Comparison of ENCODE assay signal across 9 cellular contexts in genomic region chr1:37922767-37923550, GRCh38. TPM values are rescaled to one million over a fixed set of nuclear protein-coding genes. Genes with fewer than 3 reads are reported as not detected.
DNase-seq lines count a peak whose midpoint lies in the region; ATAC-seq and TF ChIP-seq lines count a peak whose summit lies in the region.
"Had no signal": no experiment of that assay in that cellular context is flagged by ENCODE, and none has a peak within 500 bp of the region (broad histone marks: within the 10 kb centered on the region; RNA-seq: fewer than 3 reads in every experiment).

No MANE protein-coding gene starts in this region.

- ATAC-seq in GM21360 (IDR thresholded peaks at IDR 0.05; ENCODE audit: unreplicated experiment): peak; percentile 51
- ATAC-seq in central memory CD8-positive, alpha-beta T cell (replicated peaks; ENCODE audit: extremely low read depth, poor library complexity, severe bottlenecking): no peak

- H3K79me2 ChIP-seq in Loucy (ENCODE audit: insufficient read depth, low read length): peaks cover 82% of the 10 kb centered on the region
- peaks cover 24% of the 10 kb centered on the region for H3K79me2 ChIP-seq in SK-N-SH (ENCODE audit: insufficient read depth)

- TF ChIP-seq RAD21 in SK-N-SH (IDR thresholded peaks at IDR 0.05; ENCODE audit: low read length): no peak

- WGBS in SK-N-SH (ENCODE audit: low lambda C conversion rate): 82% methylated on average over 4 of the region's 4 CpGs

- peak overlapping the region; percentile 6 for H3K27ac Mint-ChIP-seq in central memory CD8-positive, alpha-beta T cell (ENCODE audit: low read depth)
- H3K27ac Mint-ChIP-seq in progenitor cell of endocrine pancreas: no peak overlapping the region

- H2AFZ ChIP-seq in Loucy (ENCODE audit: low read length): no peak overlapping the region
- no peak overlapping the region for H2AFZ ChIP-seq in SK-N-SH (ENCODE audit: low read depth)

- H3F3A ChIP-seq in Loucy (ENCODE audit: low read depth) (peaks cover 28% of the 10 kb centered on the region), SK-N-SH (replicated peaks; ENCODE audit: insufficient read depth) (no peaks in the 10 kb centered on the region)

- H3K4me1 ChIP-seq in Loucy (ENCODE audit: insufficient read depth, low read length, poor library complexity, severe bottlenecking): peaks cover 69% of the 10 kb centered on the region
- H3K4me1 ChIP-seq in SK-N-SH (ENCODE audit: control insufficient read depth in 1 of 2, insufficient read depth in 2 of 2, low read depth in 1 of 2, low read length in 1 of 2): peaks cover 0 to 5% of the 10 kb centered on the region in 2 experiments; a peak in 1 of 4 replicates

- no peak overlapping the region for H3K27ac ChIP-seq in SK-N-SH (ENCODE audit: low read depth in 2 of 2, low read length in 1 of 2)

- H3K4me3 Mint-ChIP-seq in central memory CD8-positive, alpha-beta T cell: no peak overlapping the region
- H3K4me3 Mint-ChIP-seq in progenitor cell of endocrine pancreas (ENCODE audit: low read depth): no peak overlapping the region

- H3K9me2 ChIP-seq in Loucy (replicated peaks; ENCODE audit: low read depth, low read length) (no peaks in the 10 kb centered on the region), SK-N-SH (no peaks in the 10 kb centered on the region)

- H3K36me3 Mint-ChIP-seq in central memory CD8-positive, alpha-beta T cell (ENCODE audit: insufficient read depth): peaks cover 5% of the 10 kb centered on the region
- H3K36me3 Mint-ChIP-seq in progenitor cell of endocrine pancreas (ENCODE audit: insufficient read depth): peaks cover 4% of the 10 kb centered on the region

- TF ChIP-seq EP300 in SK-N-SH (IDR thresholded peaks at IDR 0.05; ENCODE audit: borderline replicate concordance in 1 of 2, low read depth in 1 of 2, low read length in 1 of 2): no peak

- no peaks in the 10 kb centered on the region for H3K27me3 ChIP-seq in Loucy (ENCODE audit: insufficient read depth, low read length, poor library complexity, severe bottlenecking)
- no peaks in the 10 kb centered on the region for H3K27me3 ChIP-seq in SK-N-SH (ENCODE audit: insufficient read depth)

- no peaks in the 10 kb centered on the region for H3K36me3 ChIP-seq in Loucy (ENCODE audit: insufficient read depth, low read length)
- H3K36me3 ChIP-seq in SK-N-SH (replicated peaks in 1 of 2; ENCODE audit: control insufficient read depth in 1 of 2, insufficient read depth in 2 of 2, low read length in 1 of 2): peaks cover 7 to 8% of the 10 kb centered on the region in 2 experiments

- DNase-seq in GDM1 (lab: John Stamatoyannopoulos, UW) (peak; percentile 97), hepatic stellate cell (ENCODE audit: low spot score) (no peak), progenitor cell of endocrine pancreas (ENCODE audit: low spot score, unreplicated experiment) (no peak), DMS153 treated with DMSO at 0.1 percent for 48 hours (lab: John Stamatoyannopoulos, UW; ENCODE audit: unreplicated experiment) (no peak), SK-N-SH (no peak)
- no peak for DNase-seq in central memory CD8-positive, alpha-beta T cell (ENCODE audit: low spot score in 2 of 2)
- DNase-seq: NCI-H2227 treated with DMSO at 0.1 percent for 48 hours had no signal

- no peak; the same call in 1 of the 2 replicates for TF ChIP-seq CTCF in Loucy (conservative IDR thresholded peaks at IDR 0.05; ENCODE audit: low read length)
- TF ChIP-seq CTCF in progenitor cell of endocrine pancreas (IDR thresholded peaks at IDR 0.05; ENCODE audit: unreplicated experiment): no peak
- TF ChIP-seq CTCF in SK-N-SH (IDR thresholded peaks at IDR 0.05): no peak

- CTCF ChIA-PET in SK-N-SH (lab: Yijun Ruan, JAX): interaction anchor here (1.1 kb wide), 2 partner anchors 27 to 53 kb away, joined by 3 read pairs; no protein-coding TSS in a partner anchor

- no peaks in the 10 kb centered on the region for H3K9me3 Mint-ChIP-seq in central memory CD8-positive, alpha-beta T cell
- no peaks in the 10 kb centered on the region for H3K9me3 Mint-ChIP-seq in progenitor cell of endocrine pancreas (ENCODE audit: low read depth)

- POLR2A ChIA-PET in SK-N-SH (lab: Yijun Ruan, JAX): no interaction called here

- H3K4me2 ChIP-seq in Loucy (ENCODE audit: low read depth, low read length, poor library complexity, severe bottlenecking) (peak overlapping the region; percentile 85), SK-N-SH (no peak overlapping the region)

- peaks cover 46% of the 10 kb centered on the region for H3K4me1 Mint-ChIP-seq in central memory CD8-positive, alpha-beta T cell
- peaks cover 7% of the 10 kb centered on the region for H3K4me1 Mint-ChIP-seq in progenitor cell of endocrine pancreas (ENCODE audit: low read depth)

- no peaks in the 10 kb centered on the region for H3K27me3 Mint-ChIP-seq in central memory CD8-positive, alpha-beta T cell
- H3K27me3 Mint-ChIP-seq in progenitor cell of endocrine pancreas: no peaks in the 10 kb centered on the region

- peak overlapping the region; percentile 69 for H3K9ac ChIP-seq in Loucy (ENCODE audit: low read depth, low read length, poor library complexity, severe bottlenecking)
- no peak overlapping the region for H3K9ac ChIP-seq in SK-N-SH

- H4K20me1 ChIP-seq in Loucy (ENCODE audit: insufficient read depth, low read length, poor library complexity, severe bottlenecking) (peaks cover 7% of the 10 kb centered on the region), SK-N-SH (ENCODE audit: insufficient read depth) (no peaks in the 10 kb centered on the region; the same call in 1 of the 2 replicates)

- H3K4me3 ChIP-seq in Loucy (ENCODE audit: low read length, poor library complexity, severe bottlenecking): peak overlapping the region; percentile 62
- no peak overlapping the region for H3K4me3 ChIP-seq in SK-N-SH (ENCODE audit: low read depth in 2 of 2, low read length in 1 of 2)

- H3K9me3 ChIP-seq in Loucy (ENCODE audit: insufficient read depth, low read depth, low read length): no peaks in the 10 kb centered on the region
- H3K9me3 ChIP-seq in SK-N-SH: no peaks in the 10 kb centered on the region

TF ChIP-seq in SK-N-SH, 30 proteins besides CTCF, POLR2A, EP300 and RAD21 (continues in another document):
- TF ChIP-seq GABPA (IDR thresholded peaks at IDR 0.05; ENCODE audit: low read depth): no peak
- no peak for TF ChIP-seq RCOR1 (IDR thresholded peaks at IDR 0.05; ENCODE audit: low read length)
- no peak for TF ChIP-seq GATA2 (CRISPR knock-in tag; IDR thresholded peaks at IDR 0.05)
- no peak for TF ChIP-seq ZBTB33 (IDR thresholded peaks at IDR 0.05; ENCODE audit: borderline replicate concordance, low read depth)
- no peak for TF ChIP-seq TAF1 (IDR thresholded peaks at IDR 0.05; ENCODE audit: borderline replicate concordance, low read depth, low read length)
- TF ChIP-seq TCF12 (IDR thresholded peaks at IDR 0.05): no peak
- no peak for TF ChIP-seq POLR2AphosphoS5 (IDR thresholded peaks at IDR 0.05; ENCODE audit: low read depth, low read length)
- TF ChIP-seq, protein P1, sequence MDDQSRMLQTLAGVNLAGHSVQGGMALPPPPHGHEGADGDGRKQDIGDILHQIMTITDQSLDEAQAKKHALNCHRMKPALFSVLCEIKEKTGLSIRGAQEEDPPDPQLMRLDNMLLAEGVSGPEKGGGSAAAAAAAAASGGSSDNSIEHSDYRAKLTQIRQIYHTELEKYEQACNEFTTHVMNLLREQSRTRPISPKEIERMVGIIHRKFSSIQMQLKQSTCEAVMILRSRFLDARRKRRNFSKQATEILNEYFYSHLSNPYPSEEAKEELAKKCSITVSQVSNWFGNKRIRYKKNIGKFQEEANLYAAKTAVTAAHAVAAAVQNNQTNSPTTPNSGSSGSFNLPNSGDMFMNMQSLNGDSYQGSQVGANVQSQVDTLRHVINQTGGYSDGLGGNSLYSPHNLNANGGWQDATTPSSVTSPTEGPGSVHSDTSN (IDR thresholded peaks at IDR 0.05): no peak
- TF ChIP-seq JUND (IDR thresholded peaks at IDR 0.05): no peak
- TF ChIP-seq MEF2A (IDR thresholded peaks at IDR 0.05; ENCODE audit: borderline replicate concordance, low read depth): no peak
- TF ChIP-seq, protein P2, sequence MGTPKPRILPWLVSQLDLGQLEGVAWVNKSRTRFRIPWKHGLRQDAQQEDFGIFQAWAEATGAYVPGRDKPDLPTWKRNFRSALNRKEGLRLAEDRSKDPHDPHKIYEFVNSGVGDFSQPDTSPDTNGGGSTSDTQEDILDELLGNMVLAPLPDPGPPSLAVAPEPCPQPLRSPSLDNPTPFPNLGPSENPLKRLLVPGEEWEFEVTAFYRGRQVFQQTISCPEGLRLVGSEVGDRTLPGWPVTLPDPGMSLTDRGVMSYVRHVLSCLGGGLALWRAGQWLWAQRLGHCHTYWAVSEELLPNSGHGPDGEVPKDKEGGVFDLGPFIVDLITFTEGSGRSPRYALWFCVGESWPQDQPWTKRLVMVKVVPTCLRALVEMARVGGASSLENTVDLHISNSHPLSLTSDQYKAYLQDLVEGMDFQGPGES (IDR thresholded peaks at IDR 0.05; ENCODE audit: low read depth, low read length): no peak
- TF ChIP-seq CHD2 (IDR thresholded peaks at IDR 0.05; ENCODE audit: low read length, partially characterized antibody): no peak
- TF ChIP-seq RXRA (IDR thresholded peaks at IDR 0.05; ENCODE audit: borderline replicate concordance, low read depth): no peak
- no peak for TF ChIP-seq NRF1 (IDR thresholded peaks at IDR 0.05; ENCODE audit: low read depth, low read length)
- TF ChIP-seq FOSL2 (IDR thresholded peaks at IDR 0.05; ENCODE audit: borderline replicate concordance, low read depth): no peak

RNA-seq across cellular contexts. Expression of gene INPP5B, which starts 23.9 kb away (rescaled TPM):
- total RNA-seq in progenitor cell of endocrine pancreas: 21.1 and 21.9 TPM in 2 replicates
- 10.5 and 12.3 TPM in 2 replicates for polyA plus RNA-seq in SK-N-SH (2012; rRNA removed)
- 5.9 and 7.3 TPM in 2 replicates for polyA plus RNA-seq in SK-N-SH (2012; cell fraction: cytosol; rRNA removed)
- 20.9 and 24.8 TPM in 2 replicates for polyA plus RNA-seq in SK-N-SH (2012; cell fraction: nucleus; rRNA removed)
